Comparison of ENCODE assay signal across 20 cellular contexts in genomic region chr1:14440731-14441130, GRCh38.
"Had no signal": no experiment of that assay in that cellular context is flagged by ENCODE, and none has a peak within 500 bp of the region (broad histone marks: within the 10 kb centered on the region; RNA-seq: fewer than 3 reads in every experiment).

No MANE protein-coding gene starts in this region.

- H3K36me3 ChIP-seq: esophagus squamous epithelium, heart right ventricle, lower lobe of right lung, neural progenitor cell, sigmoid colon, spleen, upper lobe of right lung had no signal

- DNase-seq: activated T-cell treated with anti-CD3 and anti-CD28 coated beads, Interleukin-2, amount 50 U/mL, for 1 hour; aorta; esophagus squamous epithelium; heart right ventricle; kidney; naive thymus-derived CD4-positive, alpha-beta T cell; retina; sigmoid colon; spleen; stimulated activated CD4-positive, alpha-beta T cell treated with anti-CD3 and anti-CD28 coated beads, Interleukin-4, amount 100 ng/mL, for 1 hour; stimulated activated naive CD4-positive, alpha-beta T cell; T-cell; testis had no signal

- H3K9me3 Mint-ChIP-seq: activated naive CD4-positive, alpha-beta T cell treated with anti-CD3 and anti-CD28 coated beads, Interleukin-2, amount 50 U/mL, for 72 hours; neural progenitor cell; T-cell; T-helper 2 cell treated with Interferon-gamma antibody and Interleukin-4, amounts not matched to agents 5 μg/mL and 100 μg/mL, for 36 hours had no signal

- H3K36me3 Mint-ChIP-seq: activated naive CD4-positive, alpha-beta T cell treated with anti-CD3 and anti-CD28 coated beads, Interleukin-2, amount 50 U/mL, for 72 hours; naive thymus-derived CD4-positive, alpha-beta T cell; T-cell had no signal

- H3K9ac ChIP-seq: neural progenitor cell had no signal

- H3K4me1 Mint-ChIP-seq: naive thymus-derived CD4-positive, alpha-beta T cell; T-cell had no signal

- H3K9me3 ChIP-seq: esophagus squamous epithelium, heart right ventricle, lower lobe of right lung, sigmoid colon, spleen, testis, upper lobe of right lung had no signal

- H3K27me3 ChIP-seq: neural progenitor cell, sigmoid colon, testis, upper lobe of right lung had no signal

- H3K27ac ChIP-seq: coronary artery, esophagus squamous epithelium, heart right ventricle, lower lobe of right lung, neural progenitor cell, sigmoid colon, spleen, testis, upper lobe of right lung had no signal

- H3K4me3 ChIP-seq: coronary artery, esophagus squamous epithelium, heart right ventricle, lower lobe of right lung, neural progenitor cell, sigmoid colon, spleen, testis, upper lobe of right lung had no signal

- H3K27ac Mint-ChIP-seq: activated naive CD4-positive, alpha-beta T cell treated with anti-CD3 and anti-CD28 coated beads, Interleukin-2, amount 50 U/mL, for 72 hours; naive thymus-derived CD4-positive, alpha-beta T cell; neural progenitor cell; T-cell; T-helper 2 cell treated with Interferon-gamma antibody and Interleukin-4, amounts not matched to agents 5 μg/mL and 100 μg/mL, for 36 hours had no signal

- H3K4me1 ChIP-seq: lower lobe of right lung, sigmoid colon, spleen, testis, upper lobe of right lung had no signal

- H3K4me3 Mint-ChIP-seq: naive thymus-derived CD4-positive, alpha-beta T cell; neural progenitor cell; T-cell; T-helper 2 cell treated with Interferon-gamma antibody and Interleukin-4, amounts not matched to agents 5 μg/mL and 100 μg/mL, for 36 hours had no signal

- FAIRE-seq: kidney, TTC549 had no signal

- H3K4me2 ChIP-seq: neural progenitor cell had no signal

- H2AFZ ChIP-seq: neural progenitor cell had no signal
